Comparison of ENCODE assay signal across 2 cellular contexts in genomic region chr1:188689542-188689941, GRCh38.
TF ChIP-seq lines count a peak whose summit lies in the region.

No MANE protein-coding gene starts in this region.

TF ChIP-seq in SK-N-SH treated with all-trans-retinoic acid at 6 μM for 48 hours, 23 proteins besides CTCF, POLR2A, EP300 and RAD21 (continued from another document):
- TF ChIP-seq, protein P1, sequence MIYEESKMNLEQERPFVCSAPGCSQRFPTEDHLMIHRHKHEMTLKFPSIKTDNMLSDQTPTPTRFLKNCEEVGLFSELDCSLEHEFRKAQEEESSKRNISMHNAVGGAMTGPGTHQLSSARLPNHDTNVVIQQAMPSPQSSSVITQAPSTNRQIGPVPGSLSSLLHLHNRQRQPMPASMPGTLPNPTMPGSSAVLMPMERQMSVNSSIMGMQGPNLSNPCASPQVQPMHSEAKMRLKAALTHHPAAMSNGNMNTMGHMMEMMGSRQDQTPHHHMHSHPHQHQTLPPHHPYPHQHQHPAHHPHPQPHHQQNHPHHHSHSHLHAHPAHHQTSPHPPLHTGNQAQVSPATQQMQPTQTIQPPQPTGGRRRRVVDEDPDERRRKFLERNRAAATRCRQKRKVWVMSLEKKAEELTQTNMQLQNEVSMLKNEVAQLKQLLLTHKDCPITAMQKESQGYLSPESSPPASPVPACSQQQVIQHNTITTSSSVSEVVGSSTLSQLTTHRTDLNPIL (CRISPR knock-in tag; IDR thresholded peaks at IDR 0.05; ENCODE audit: low read depth): no peak

TF ChIP-seq in SK-N-SH, 30 proteins besides CTCF, POLR2A, EP300 and RAD21 (continued from another document):
- TF ChIP-seq, protein P2, sequence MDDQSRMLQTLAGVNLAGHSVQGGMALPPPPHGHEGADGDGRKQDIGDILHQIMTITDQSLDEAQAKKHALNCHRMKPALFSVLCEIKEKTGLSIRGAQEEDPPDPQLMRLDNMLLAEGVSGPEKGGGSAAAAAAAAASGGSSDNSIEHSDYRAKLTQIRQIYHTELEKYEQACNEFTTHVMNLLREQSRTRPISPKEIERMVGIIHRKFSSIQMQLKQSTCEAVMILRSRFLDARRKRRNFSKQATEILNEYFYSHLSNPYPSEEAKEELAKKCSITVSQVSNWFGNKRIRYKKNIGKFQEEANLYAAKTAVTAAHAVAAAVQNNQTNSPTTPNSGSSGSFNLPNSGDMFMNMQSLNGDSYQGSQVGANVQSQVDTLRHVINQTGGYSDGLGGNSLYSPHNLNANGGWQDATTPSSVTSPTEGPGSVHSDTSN (IDR thresholded peaks at IDR 0.05): no peak
- TF ChIP-seq YY1 (IDR thresholded peaks at IDR 0.05; ENCODE audit: low read depth) (no peak), USF2 (IDR thresholded peaks at IDR 0.05; ENCODE audit: borderline replicate concordance, low read depth, low read length) (no peak), SMC3 (IDR thresholded peaks at IDR 0.05; ENCODE audit: low read depth, low read length) (no peak), EZH2phosphoT487 (IDR thresholded peaks at IDR 0.05; ENCODE audit: borderline replicate concordance, low read depth) (no peak)
